Comparison of ENCODE assay signal across 16 cellular contexts in genomic region chr1:92537333-92537884, GRCh38. TPM values are rescaled to one million over a fixed set of nuclear protein-coding genes. Genes with fewer than 3 reads are reported as not detected.
DNase-seq lines count a peak whose midpoint lies in the region; ATAC-seq and TF ChIP-seq lines count a peak whose summit lies in the region.
"Had no signal": no experiment of that assay in that cellular context is flagged by ENCODE, and none has a peak within 500 bp of the region (broad histone marks: within the 10 kb centered on the region; RNA-seq: fewer than 3 reads in every experiment).

No MANE protein-coding gene starts in this region.

- no peak overlapping the region for H3K4me3 ChIP-seq in brain microvascular endothelial cell (ENCODE audit: low read depth, low read length)
- H3K4me3 ChIP-seq in spleen, result no peak overlapping the region
- no peak overlapping the region for H3K4me3 ChIP-seq in ovary
- H3K4me3 ChIP-seq in tibial artery, result no peak overlapping the region

- intact Hi-C loops in spleen (cut with DNase I; ENCODE audit: low total_unique reads) (no loop called here), ovary (cut with DNase I) (no loop called here), tibial artery (cut with DNase I; ENCODE audit: low total_unique reads) (no loop called here)

- TF ChIP-seq CTCF in brain microvascular endothelial cell (IDR thresholded peaks at IDR 0.05; ENCODE audit: low read depth, low read length, missing control alignments) (no peak), spleen (IDR thresholded peaks at IDR 0.05 in 8 of 11, conservative IDR thresholded peaks at IDR 0.05 in 3 of 11) (no peak), ovary (IDR thresholded peaks at IDR 0.05) (no peak), tibial artery (IDR thresholded peaks at IDR 0.05) (no peak)

- peaks cover 74% of the 10 kb centered on the region for H3K4me1 Mint-ChIP-seq in activated CD8-positive, alpha-beta memory T cell treated with anti-CD3 and anti-CD28 coated beads, Interleukin-2, amount 10 ng/mL, durations not matched to agents 7 days and 5 days

- no peak for TF ChIP-seq EP300 in ovary (IDR thresholded peaks at IDR 0.05)

- H3K27me3 Mint-ChIP-seq in activated CD8-positive, alpha-beta memory T cell treated with anti-CD3 and anti-CD28 coated beads, Interleukin-2, amount 10 ng/mL, durations not matched to agents 7 days and 5 days, result no peaks in the 10 kb centered on the region
- H3K27me3 Mint-ChIP-seq: dendritic cell treated with granulocyte-macrophage colony-stimulating factor and Interleukin-4, amounts not matched to agents 40 ng/mL and 50 ng/mL, for 4 days; naive B cell had no signal

- DNase-seq in activated CD8-positive, alpha-beta memory T cell treated with anti-CD3 and anti-CD28 coated beads, Interleukin-2, amount 10 ng/mL, durations not matched to agents 7 days and 5 days, result no peak
- DNase-seq in activated CD8-positive, alpha-beta memory T cell treated with anti-CD3 and anti-CD28 coated beads, Interleukin-2, amount 50 U/mL, for 48 hours, result no peak
- peak; percentile 40 for DNase-seq in OCI-M1 (lab: John Stamatoyannopoulos, UW)
- no peak for DNase-seq in brain microvascular endothelial cell
- DNase-seq in spleen, result no peak
- no peak for DNase-seq in ovary
- no peak for DNase-seq in tibial artery
- DNase-seq: aorta, naive B cell, NCI-H187, NCI-H69, T-helper 9 cell had no signal

- H3K36me3 ChIP-seq in brain microvascular endothelial cell (replicated peaks) (no peaks in the 10 kb centered on the region), spleen (no peaks in the 10 kb centered on the region), ovary (no peaks in the 10 kb centered on the region), tibial artery (no peaks in the 10 kb centered on the region)

- ATAC-seq in activated CD8-positive, alpha-beta memory T cell treated with anti-CD3 and anti-CD28 coated beads, Interleukin-2, amount 10 ng/mL, durations not matched to agents 7 days and 5 days, result no peak
- no peak for ATAC-seq in GM21526 (IDR thresholded peaks at IDR 0.05; ENCODE audit: low FRiP score, unreplicated experiment)

- CTCF ChIA-PET in activated CD8-positive, alpha-beta memory T cell treated with anti-CD3 and anti-CD28 coated beads, Interleukin-2, amount 10 ng/mL, durations not matched to agents 7 days and 5 days (lab: Charles Lee), result interaction anchor here (0.9 to 4.8 kb wide), 10 partner anchors 19 to 227 kb away, joined by 3 to 70 read pairs (median 4); partner anchors contain the start of gene GFI1

- 19 to 36% (median 23%) methylated on average over 1 of the region's 1 CpG for WGBS in spleen, 5 donors
- WGBS in ovary, 3 donors, result 61 to 84% (median 65%) methylated on average over 1 of the region's 1 CpG

- H3K9me3 Mint-ChIP-seq in activated CD8-positive, alpha-beta memory T cell treated with anti-CD3 and anti-CD28 coated beads, Interleukin-2, amount 10 ng/mL, durations not matched to agents 7 days and 5 days (ENCODE audit: low read depth), result no peaks in the 10 kb centered on the region
- H3K9me3 Mint-ChIP-seq: dendritic cell treated with granulocyte-macrophage colony-stimulating factor and Interleukin-4, amounts not matched to agents 40 ng/mL and 50 ng/mL, for 4 days; HFFc6 had no signal

- H3K27ac Mint-ChIP-seq in activated CD8-positive, alpha-beta memory T cell treated with anti-CD3 and anti-CD28 coated beads, Interleukin-2, amount 10 ng/mL, durations not matched to agents 7 days and 5 days, result peak overlapping the region; percentile 96
- H3K27ac Mint-ChIP-seq: dendritic cell treated with granulocyte-macrophage colony-stimulating factor and Interleukin-4, amounts not matched to agents 40 ng/mL and 50 ng/mL, for 4 days had no signal

- in situ Hi-C loops in brain microvascular endothelial cell (cut with HindIII; ENCODE audit: low pct_ligation_motif_present, low sequenced_read_pairs), result no loop called here

- peaks cover 42% of the 10 kb centered on the region for H3K36me3 Mint-ChIP-seq in activated CD8-positive, alpha-beta memory T cell treated with anti-CD3 and anti-CD28 coated beads, Interleukin-2, amount 10 ng/mL, durations not matched to agents 7 days and 5 days

- peaks cover 0 to 6% (median 2%) of the 10 kb centered on the region in 8 donors for H3K9me3 ChIP-seq in spleen
- H3K9me3 ChIP-seq in ovary, result no peaks in the 10 kb centered on the region
- H3K9me3 ChIP-seq in tibial artery, result no peaks in the 10 kb centered on the region

- H3K27me3 ChIP-seq in brain microvascular endothelial cell (replicated peaks) (no peaks in the 10 kb centered on the region), spleen (replicated peaks in 1 of 7) (no peaks in the 10 kb centered on the region), ovary (no peaks in the 10 kb centered on the region), tibial artery (no peaks in the 10 kb centered on the region)

- H3K27ac ChIP-seq in brain microvascular endothelial cell (peak overlapping the region; percentile 31), spleen (peak overlapping the region in 7 of 8 donors; percentile 7 to 62 (median 52)), ovary (no peak overlapping the region), tibial artery (no peak overlapping the region)
- H3K27ac ChIP-seq: RWPE1 had no signal

- H3K4me3 Mint-ChIP-seq in activated CD8-positive, alpha-beta memory T cell treated with anti-CD3 and anti-CD28 coated beads, Interleukin-2, amount 10 ng/mL, durations not matched to agents 7 days and 5 days, result peak overlapping the region; percentile 64
- H3K4me3 Mint-ChIP-seq: dendritic cell treated with granulocyte-macrophage colony-stimulating factor and Interleukin-4, amounts not matched to agents 40 ng/mL and 50 ng/mL, for 4 days had no signal

- TF ChIP-seq POLR2A in spleen (IDR thresholded peaks at IDR 0.05), result no peak
- TF ChIP-seq POLR2A in ovary (IDR thresholded peaks at IDR 0.05), result no peak

- peaks cover 12 to 35% (median 31%) of the 10 kb centered on the region in 6 donors for H3K4me1 ChIP-seq in spleen
- H3K4me1 ChIP-seq in ovary (ENCODE audit: insufficient read depth), result no peaks in the 10 kb centered on the region
- no peaks in the 10 kb centered on the region for H3K4me1 ChIP-seq in tibial artery

RNA-seq across cellular contexts. Expression of gene GFI1, which starts 50.7 kb away (rescaled TPM):
- 100 to 1,000 TPM in 1 of 2 experiments, 10 to 100 TPM in 1; 87.8 to 101 TPM for total RNA-seq in activated CD8-positive, alpha-beta memory T cell treated with anti-CD3 and anti-CD28 coated beads, Interleukin-2, amount 10 ng/mL, durations not matched to agents 7 days and 5 days
- total RNA-seq in spleen (10 to 100 TPM; 10.0 to 19.2 (median 13.2) TPM), ovary (under 1 TPM in 6 of 7 donors, not detected in 1; 0.12 to 0.67 (median 0.33) TPM)
- polyA plus RNA-seq in spleen (1 to 10 TPM; 1.9 to 3.0 (median 2.3) TPM), ovary (under 1 TPM; 0.16 to 0.92 TPM)

Comparison
In these comparisons a context has a peak if more than half of its experiments do, and no peak if none do; other contexts are left out.
1. H3K27ac ChIP-seq: peak in brain microvascular endothelial cell (single experiment) and spleen (7 of 8); none in ovary (0 of 2) and tibial artery (0 of 2).
2. RNA of gene GFI1, which starts 50.7 kb away (total RNA-seq): 87.8 to 101 TPM in activated CD8-positive, alpha-beta memory T cell treated with anti-CD3 and anti-CD28 coated beads, Interleukin-2, amount 10 ng/mL, durations not matched to agents 7 days and 5 days and 10.0 to 19.2 TPM in spleen; 0.12 to 0.67 TPM in ovary; every median in the first group is over 4 times any median in the second.